9 cellular contexts compared by ENCODE assay signal in genomic region chr22:40385041-40385782, GRCh38. TPM values are rescaled to one million over a fixed set of nuclear protein-coding genes. Genes with fewer than 3 reads are reported as not detected.
DNase-seq lines count a peak whose midpoint lies in the region; ATAC-seq and TF ChIP-seq lines count a peak whose summit lies in the region.
"Had no signal": no experiment of that assay in that cellular context is flagged by ENCODE, and none has a peak within 500 bp of the region (broad histone marks: within the 10 kb centered on the region; RNA-seq: fewer than 3 reads in every experiment).

No MANE protein-coding gene starts in this region.

- POLR2A ChIA-PET in naive thymus-derived CD8-positive, alpha-beta T cell (lab: Charles Lee) = interaction anchor here (0.9 to 2.5 kb wide), 11 partner anchors 9 to 341 kb away, joined by 3 to 11 read pairs (median 7); partner anchors contain the start of gene SGSM3

- peak overlapping the region; percentile 92 for H3K27ac Mint-ChIP-seq in activated naive CD4-positive, alpha-beta T cell treated with anti-CD3 and anti-CD28 coated beads, Interleukin-2, amount 10 ng/mL, durations not matched to agents 7 days and 5 days
- peak overlapping the region; percentile 89 to 98 (median 96) for H3K27ac Mint-ChIP-seq in naive thymus-derived CD8-positive, alpha-beta T cell

- H3K9me3 ChIP-seq in psoas muscle = no peaks in the 10 kb centered on the region

- peak overlapping the region; percentile 63 for H3K4me3 Mint-ChIP-seq in activated naive CD4-positive, alpha-beta T cell treated with anti-CD3 and anti-CD28 coated beads, Interleukin-2, amount 10 ng/mL, durations not matched to agents 7 days and 5 days
- peak overlapping the region; percentile 73 to 89 (median 84) for H3K4me3 Mint-ChIP-seq in naive thymus-derived CD8-positive, alpha-beta T cell

- H3K4me3 ChIP-seq in GM08714 (ENCODE audit: low read length) = peak overlapping the region; percentile 38
- H3K4me3 ChIP-seq in psoas muscle = no peak overlapping the region

- peaks cover 53% of the 10 kb centered on the region for H3K4me1 Mint-ChIP-seq in activated naive CD4-positive, alpha-beta T cell treated with anti-CD3 and anti-CD28 coated beads, Interleukin-2, amount 10 ng/mL, durations not matched to agents 7 days and 5 days
- peaks cover 38 to 71% (median 63%) of the 10 kb centered on the region in 4 donors for H3K4me1 Mint-ChIP-seq in naive thymus-derived CD8-positive, alpha-beta T cell

- intact Hi-C loops in psoas muscle (cut with DNase I) = no loop called here

- no peaks in the 10 kb centered on the region for H3K27me3 Mint-ChIP-seq in activated naive CD4-positive, alpha-beta T cell treated with anti-CD3 and anti-CD28 coated beads, Interleukin-2, amount 10 ng/mL, durations not matched to agents 7 days and 5 days
- H3K27me3 Mint-ChIP-seq in naive thymus-derived CD8-positive, alpha-beta T cell = no peaks in the 10 kb centered on the region

- no peaks in the 10 kb centered on the region for H3K27me3 ChIP-seq in psoas muscle (ENCODE audit: insufficient read depth in 3 of 3, low read length in 2 of 3)

- ATAC-seq in naive thymus-derived CD8-positive, alpha-beta T cell = peak; percentile 94 to 97
- ATAC-seq in psoas muscle (no peak), GM21576 (IDR thresholded peaks at IDR 0.05; ENCODE audit: unreplicated experiment) (no peak)

- no peak for TF ChIP-seq CTCF in psoas muscle (IDR thresholded peaks at IDR 0.05)

- no peak overlapping the region for H3K27ac ChIP-seq in psoas muscle

- WGBS in psoas muscle, 3 donors = 70 to 79% (median 76%) methylated on average over 10 of the region's 10 CpGs

- H3K36me3 Mint-ChIP-seq in activated naive CD4-positive, alpha-beta T cell treated with anti-CD3 and anti-CD28 coated beads, Interleukin-2, amount 10 ng/mL, durations not matched to agents 7 days and 5 days = peaks cover 27% of the 10 kb centered on the region
- peaks cover 0 to 6% (median 0%) of the 10 kb centered on the region in 3 donors for H3K36me3 Mint-ChIP-seq in naive thymus-derived CD8-positive, alpha-beta T cell

- no peaks in the 10 kb centered on the region for H3K9me3 Mint-ChIP-seq in activated naive CD4-positive, alpha-beta T cell treated with anti-CD3 and anti-CD28 coated beads, Interleukin-2, amount 10 ng/mL, durations not matched to agents 7 days and 5 days
- no peaks in the 10 kb centered on the region for H3K9me3 Mint-ChIP-seq in naive thymus-derived CD8-positive, alpha-beta T cell

- peaks cover 5% of the 10 kb centered on the region for H3K4me1 ChIP-seq in psoas muscle

- peaks cover 0 to 4% of the 10 kb centered on the region in 2 donors for H3K36me3 ChIP-seq in psoas muscle (ENCODE audit: insufficient read depth in 1 of 2, low read depth in 1 of 2)

- DNase-seq in Kasumi-1 (lab: John Stamatoyannopoulos, UW) (peak; percentile 80 to 89), psoas muscle (no peak), amygdala (lab: John Stamatoyannopoulos, UW) (no peak), GM03348 (ENCODE audit: low spot score) (no peak)
- peak; percentile 59 for DNase-seq in activated naive CD4-positive, alpha-beta T cell treated with anti-CD3 and anti-CD28 coated beads, Interleukin-2, amount 10 ng/mL, durations not matched to agents 7 days and 5 days
- DNase-seq in naive thymus-derived CD8-positive, alpha-beta T cell = peak in 8 of 10 donors; percentile 20 to 73 (median 49)
- DNase-seq: NCI-H2171 had no signal

- CTCF ChIA-PET in activated naive CD4-positive, alpha-beta T cell treated with anti-CD3 and anti-CD28 coated beads, Interleukin-2, amount 10 ng/mL, durations not matched to agents 7 days and 5 days (lab: Charles Lee) = interaction anchor here (1.1 to 1.6 kb wide), 3 partner anchors 51 to 103 kb away, joined by 3 to 8 read pairs (median 3); no protein-coding TSS in a partner anchor

RNA-seq across cellular contexts. Expression of gene SGSM3, which starts 14.8 kb away (rescaled TPM):
- total RNA-seq in naive thymus-derived CD8-positive, alpha-beta T cell = 100 to 1,000 TPM; 117 to 118 TPM
- polyA plus RNA-seq in naive thymus-derived CD8-positive, alpha-beta T cell = 10 to 100 TPM; 53.3 to 63.3 (median 62.0) TPM
- 10 to 100 TPM; 15.3 to 36.5 (median 22.3) TPM for total RNA-seq in psoas muscle
- polyA plus RNA-seq in psoas muscle = 10 to 100 TPM; 15.6 to 31.5 (median 23.0) TPM

RNA-seq across cellular contexts. Expression of gene ADSL, which starts 38.9 kb away (rescaled TPM):
- total RNA-seq in naive thymus-derived CD8-positive, alpha-beta T cell = 10 to 100 TPM; 63.2 to 65.6 TPM
- 100 to 1,000 TPM in 1 of 3 donors, 10 to 100 TPM in 2; 97.0 to 130 (median 100.0) TPM for polyA plus RNA-seq in naive thymus-derived CD8-positive, alpha-beta T cell
- total RNA-seq in psoas muscle = 100 to 1,000 TPM; 114 to 170 (median 141) TPM
- polyA plus RNA-seq in psoas muscle = 100 to 1,000 TPM; 133 to 168 (median 153) TPM

Comparison
In these comparisons a context has a peak if more than half of its experiments do, and no peak if none do; other contexts are left out.
1. DNase-seq: peak in Kasumi-1 (2 of 2), activated naive CD4-positive, alpha-beta T cell treated with anti-CD3 and anti-CD28 coated beads, Interleukin-2, amount 10 ng/mL, durations not matched to agents 7 days and 5 days (single experiment) and naive thymus-derived CD8-positive, alpha-beta T cell (8 of 10); none in psoas muscle (0 of 2), amygdala (0 of 56) and GM03348 (single experiment).
2. ATAC-seq: peak in naive thymus-derived CD8-positive, alpha-beta T cell (2 of 2); none in psoas muscle (0 of 4) and GM21576 (single experiment).